ENCODE assay signal across 8 cellular contexts in the genomic region with DNA sequence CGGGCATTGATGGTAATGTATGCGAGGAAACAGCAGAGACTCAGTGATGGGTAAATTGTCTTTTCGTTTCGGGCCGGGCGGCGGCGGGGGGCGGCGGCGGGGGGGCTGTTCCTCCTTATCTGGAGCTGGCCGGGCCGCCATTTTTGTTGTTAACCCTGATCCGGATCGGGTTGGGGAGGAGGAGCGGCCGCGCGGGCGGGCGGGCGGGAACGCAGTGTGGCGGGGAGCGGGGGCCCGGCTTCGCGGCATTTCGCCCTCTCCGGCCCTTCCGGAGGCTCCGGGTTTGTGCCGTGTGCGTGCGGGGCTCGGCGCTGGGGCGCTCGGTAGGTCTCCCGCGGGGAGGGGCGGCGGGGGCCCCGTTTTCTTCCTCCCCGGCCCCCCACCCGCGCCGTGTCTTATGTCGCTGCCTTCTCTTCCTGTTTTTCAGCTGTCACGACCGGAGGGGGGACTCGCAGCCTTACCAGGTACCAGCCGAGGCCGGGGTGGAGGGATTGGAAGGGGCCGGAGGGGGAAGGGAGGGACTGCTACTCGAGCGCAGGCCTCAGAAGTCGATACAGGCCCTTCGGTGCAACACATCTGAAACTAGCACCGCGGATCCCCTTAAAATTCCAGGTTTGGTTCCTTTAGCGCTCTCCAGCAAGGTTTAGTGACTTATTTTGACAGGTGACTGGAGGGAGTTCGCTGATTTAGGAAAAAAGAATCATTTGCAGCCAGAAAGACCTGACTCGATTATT. TPM values are rescaled to one million over a fixed set of nuclear protein-coding genes. Genes with fewer than 3 reads are reported as not detected.
DNase-seq lines count a peak whose midpoint lies in the region; ATAC-seq and TF ChIP-seq lines count a peak whose summit lies in the region.

No MANE protein-coding gene starts in this region.

- no peak for ATAC-seq in GM21786 (IDR thresholded peaks at IDR 0.05; ENCODE audit: unreplicated experiment)

- peaks cover 37% of the 10 kb centered on the region for H3K4me1 ChIP-seq in mononuclear cell (ENCODE audit: insufficient read depth, low read length)

- H3K27me3 Mint-ChIP-seq in endothelial cell (ENCODE audit: unreplicated experiment) = peaks cover 24% of the 10 kb centered on the region

- POLR2A ChIA-PET in HEK293T (lab: Yijun Ruan, JAX) = interaction anchor here (0.6 to 1.7 kb wide), 3 partner anchors 17 to 152 kb away, joined by 3 to 8 read pairs (median 4); no protein-coding TSS in a partner anchor

- TF ChIP-seq CTCF in endothelial cell (IDR thresholded peaks at IDR 0.05; ENCODE audit: unreplicated experiment) = no peak

- no peaks in the 10 kb centered on the region for H3K9me3 ChIP-seq in mononuclear cell (ENCODE audit: low read depth, low read length)

- DNase-seq in EH (ENCODE audit: low read depth) = peak; percentile 65
- DNase-seq in HEK293T (ENCODE audit: extremely low spot score) = peak; percentile 38
- peak; percentile 2 for DNase-seq in NCI-H2171 (lab: John Stamatoyannopoulos, UW)
- peak; percentile 82 for DNase-seq in activated CD8-positive, alpha-beta memory T cell treated with anti-CD3 and anti-CD28 coated beads, Interleukin-2, amount 50 U/mL, for 48 hours
- DNase-seq in endothelial cell (ENCODE audit: low spot score) = peak; percentile 64
- peak; percentile 41 to 48 for DNase-seq in stimulated activated CD8-positive, alpha-beta memory T cell treated with anti-CD3 and anti-CD28 coated beads, Interleukin-15, amount 100 ng/mL, for 48 hours (ENCODE audit: low read depth in 2 of 2)

- H3K9me3 Mint-ChIP-seq in endothelial cell (ENCODE audit: unreplicated experiment) = no peaks in the 10 kb centered on the region

- H3K4me3 Mint-ChIP-seq in endothelial cell (ENCODE audit: unreplicated experiment) = peak overlapping the region; percentile 98

- peak overlapping the region; percentile 80 for H3K4me3 ChIP-seq in mononuclear cell (ENCODE audit: low read length)

- peaks cover 43% of the 10 kb centered on the region for H3K36me3 Mint-ChIP-seq in endothelial cell (ENCODE audit: low read depth, unreplicated experiment)

- H3K27me3 ChIP-seq in mononuclear cell (ENCODE audit: insufficient read depth, low read length) = no peaks in the 10 kb centered on the region

- H3K27ac Mint-ChIP-seq in endothelial cell (ENCODE audit: unreplicated experiment) = peak overlapping the region; percentile 92

- peaks cover 39% of the 10 kb centered on the region for H3K4me1 Mint-ChIP-seq in endothelial cell (ENCODE audit: unreplicated experiment)

- CTCF ChIA-PET in HEK293T (lab: Yijun Ruan, JAX) = no interaction called here

TF ChIP-seq in HEK293T, 16 proteins besides CTCF, POLR2A, EP300 and RAD21:
- TF ChIP-seq SUZ12 (IDR thresholded peaks at IDR 0.05) = no peak
- peak; percentile 46; the same call in 1 of the 2 replicates for TF ChIP-seq FOXM1 (IDR thresholded peaks at IDR 0.05; ENCODE audit: borderline replicate concordance)
- no peak for TF ChIP-seq FOXA1 (IDR thresholded peaks at IDR 0.05)
- TF ChIP-seq HDGF (IDR thresholded peaks at IDR 0.05; ENCODE audit: borderline replicate concordance) = no peak
TF ChIP-seq in HEK293T: peak in this region for 1.

RNA-seq across cellular contexts. Expression of a gene that starts 0.8 kb away (rescaled TPM):
- total RNA-seq in endothelial cell (ENCODE audit: unreplicated experiment) = 122 TPM
- total RNA-seq in mononuclear cell = 224 TPM

Comparison
In these comparisons a context has a peak if more than half of its experiments do, and no peak if none do; other contexts are left out.
1. DNase-seq: peak in every context shown above with its lines; median percentile 82 in activated CD8-positive, alpha-beta memory T cell treated with anti-CD3 and anti-CD28 coated beads, Interleukin-2, amount 50 U/mL, for 48 hours; 65 in EH; 64 in endothelial cell; 44 in stimulated activated CD8-positive, alpha-beta memory T cell treated with anti-CD3 and anti-CD28 coated beads, Interleukin-15, amount 100 ng/mL, for 48 hours; 38 in HEK293T; 2 in NCI-H2171.